Comparison of ENCODE assay signal across 8 cellular contexts in the genomic region with DNA sequence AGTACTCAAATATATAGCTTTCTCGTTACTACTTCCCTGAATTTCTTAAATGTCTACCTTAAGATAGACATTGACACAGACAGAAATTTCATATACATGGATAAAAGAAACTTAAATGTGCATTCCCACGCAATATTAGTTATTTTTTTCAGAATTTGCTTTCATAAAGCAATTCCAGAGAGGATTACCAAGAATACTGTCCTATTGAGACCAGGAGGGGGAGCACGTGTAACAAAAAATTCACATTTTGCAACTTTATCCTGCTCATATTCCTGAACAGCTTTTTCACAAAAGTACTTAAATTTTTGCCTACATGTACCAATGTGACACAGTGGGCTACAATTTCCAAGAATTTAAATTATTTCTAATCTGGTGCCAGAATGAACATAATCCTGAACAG. TPM values are rescaled to one million over a fixed set of nuclear protein-coding genes. Genes with fewer than 3 reads are reported as not detected.
DNase-seq lines count a peak whose midpoint lies in the region; ATAC-seq and TF ChIP-seq lines count a peak whose summit lies in the region.

No MANE protein-coding gene starts in this region.

- no peaks in the 10 kb centered on the region for H3K79me2 ChIP-seq in SU-DHL-6 (ENCODE audit: insufficient read depth, low read length)

- no peaks in the 10 kb centered on the region for H3K9me2 ChIP-seq in SU-DHL-6 (replicated peaks; ENCODE audit: insufficient read depth, low read length)

- no peak overlapping the region for H3K4me2 ChIP-seq in SU-DHL-6 (ENCODE audit: low read depth, low read length, poor library complexity, severe bottlenecking)

- no peak overlapping the region for H3K27ac Mint-ChIP-seq in Caco-2 (ENCODE audit: unreplicated experiment)
- no peak overlapping the region for H3K27ac Mint-ChIP-seq in activated CD4-positive, alpha-beta memory T cell treated with anti-CD3 and anti-CD28 coated beads, Interleukin-2, amount 10 ng/mL, durations not matched to agents 7 days and 5 days

- DNase-seq in Caco-2 = peak in 1 of 2 experiments; percentile 48
- peak in 1 of 2 experiments; percentile 16 for DNase-seq in HL-60 (ENCODE audit: low read depth in 1 of 2, low spot score in 1 of 2)
- DNase-seq in glomerular endothelial cell (ENCODE audit: extremely low read depth, low read depth, low spot score) = peak; percentile 23
- DNase-seq in thoracic aorta (ENCODE audit: low spot score) = no peak
- DNase-seq in NCI-H1417 treated with DMSO at 0.1 percent for 48 hours (lab: John Stamatoyannopoulos, UW) = no peak
- no peak for DNase-seq in GOT3 (lab: John Stamatoyannopoulos, UW)
- no peak for DNase-seq in activated CD4-positive, alpha-beta memory T cell treated with anti-CD3 and anti-CD28 coated beads, Interleukin-2, amount 10 ng/mL, durations not matched to agents 7 days and 5 days

- TF ChIP-seq CTCF in Caco-2 (IDR thresholded peaks at IDR 0.05; ENCODE audit: insufficient read depth in 1 of 2, low read depth in 1 of 2, low read length in 1 of 2, severe bottlenecking in 1 of 2, unreplicated experiment in 1 of 2) = peak; percentile 67 to 79
- TF ChIP-seq CTCF in HL-60 (IDR thresholded peaks at IDR 0.05; ENCODE audit: insufficient read depth, low read length) = peak; percentile 26
- TF ChIP-seq CTCF in SU-DHL-6 (IDR thresholded peaks at IDR 0.05; ENCODE audit: insufficient read depth, low read length, poor library complexity, severe bottlenecking) = peak; percentile 40
- TF ChIP-seq CTCF in thoracic aorta (IDR thresholded peaks at IDR 0.05) = peak; percentile 62

- H3K36me3 Mint-ChIP-seq in Caco-2 (ENCODE audit: insufficient read depth, unreplicated experiment) = peaks cover 34% of the 10 kb centered on the region
- H3K36me3 Mint-ChIP-seq in activated CD4-positive, alpha-beta memory T cell treated with anti-CD3 and anti-CD28 coated beads, Interleukin-2, amount 10 ng/mL, durations not matched to agents 7 days and 5 days (ENCODE audit: low read depth) = peaks cover 45% of the 10 kb centered on the region

- intact Hi-C loops in Caco-2 (cut with micrococcal nuclease; ENCODE audit: unreplicated experiment) = loop anchor here (1.0 to 5.0 kb wide), 5 partner anchors 63 to 155 kb away; partner anchors contain the start of gene MAP3K2

- no peaks in the 10 kb centered on the region for H3K27me3 ChIP-seq in Caco-2 (replicated peaks; ENCODE audit: control insufficient read depth, insufficient read depth, low read length)
- H3K27me3 ChIP-seq in HL-60 (ENCODE audit: insufficient read depth, poor library complexity, severe bottlenecking) = no peaks in the 10 kb centered on the region
- H3K27me3 ChIP-seq in SU-DHL-6 (ENCODE audit: low read length) = no peaks in the 10 kb centered on the region
- H3K27me3 ChIP-seq in thoracic aorta (replicated peaks; ENCODE audit: insufficient read depth) = no peaks in the 10 kb centered on the region

- no peak overlapping the region for H3K27ac ChIP-seq in HL-60 (replicated peaks)
- H3K27ac ChIP-seq in SU-DHL-6 (ENCODE audit: low read depth, low read length) = no peak overlapping the region
- no peak overlapping the region for H3K27ac ChIP-seq in thoracic aorta

- no peaks in the 10 kb centered on the region for H3F3A ChIP-seq in SU-DHL-6 (ENCODE audit: insufficient read depth)

- no peaks in the 10 kb centered on the region for H3K4me1 Mint-ChIP-seq in Caco-2 (ENCODE audit: low read depth, unreplicated experiment)
- H3K4me1 Mint-ChIP-seq in activated CD4-positive, alpha-beta memory T cell treated with anti-CD3 and anti-CD28 coated beads, Interleukin-2, amount 10 ng/mL, durations not matched to agents 7 days and 5 days = peaks cover 2% of the 10 kb centered on the region

- no peak overlapping the region for H3K4me3 Mint-ChIP-seq in Caco-2 (ENCODE audit: unreplicated experiment)
- no peak overlapping the region for H3K4me3 Mint-ChIP-seq in activated CD4-positive, alpha-beta memory T cell treated with anti-CD3 and anti-CD28 coated beads, Interleukin-2, amount 10 ng/mL, durations not matched to agents 7 days and 5 days

- peaks cover 13% of the 10 kb centered on the region for H3K9me3 Mint-ChIP-seq in Caco-2 (ENCODE audit: unreplicated experiment)
- peaks cover 8% of the 10 kb centered on the region for H3K9me3 Mint-ChIP-seq in activated CD4-positive, alpha-beta memory T cell treated with anti-CD3 and anti-CD28 coated beads, Interleukin-2, amount 10 ng/mL, durations not matched to agents 7 days and 5 days

- H4K20me1 ChIP-seq in SU-DHL-6 (ENCODE audit: low read depth, low read length) = no peaks in the 10 kb centered on the region; the same call in 1 of the 2 replicates

- H3K27me3 Mint-ChIP-seq in Caco-2 (ENCODE audit: insufficient read depth, unreplicated experiment) = no peaks in the 10 kb centered on the region
- H3K27me3 Mint-ChIP-seq in activated CD4-positive, alpha-beta memory T cell treated with anti-CD3 and anti-CD28 coated beads, Interleukin-2, amount 10 ng/mL, durations not matched to agents 7 days and 5 days = no peaks in the 10 kb centered on the region

- POLR2A ChIA-PET in Caco-2 (lab: Charles Lee) = no interaction called here
- POLR2A ChIA-PET in activated CD4-positive, alpha-beta memory T cell treated with anti-CD3 and anti-CD28 coated beads, Interleukin-2, amount 10 ng/mL, durations not matched to agents 7 days and 5 days (lab: Charles Lee) = no interaction called here

- no peak overlapping the region for H3K9ac ChIP-seq in SU-DHL-6 (ENCODE audit: low read length)

- no peak overlapping the region for H2AFZ ChIP-seq in SU-DHL-6 (ENCODE audit: low read depth, low read length, severe bottlenecking)

- peaks cover 6% of the 10 kb centered on the region; the same call in 1 of the 2 replicates for H3K9me3 ChIP-seq in Caco-2
- no peaks in the 10 kb centered on the region for H3K9me3 ChIP-seq in SU-DHL-6 (ENCODE audit: insufficient read depth, low read length)
- no peaks in the 10 kb centered on the region for H3K9me3 ChIP-seq in thoracic aorta

- CTCF ChIA-PET in Caco-2 (lab: Charles Lee) = interaction anchor here (0.7 to 1.5 kb wide), 6 partner anchors 10 to 155 kb away, joined by 3 to 15 read pairs (median 4); no protein-coding TSS in a partner anchor
- CTCF ChIA-PET in activated CD4-positive, alpha-beta memory T cell treated with anti-CD3 and anti-CD28 coated beads, Interleukin-2, amount 10 ng/mL, durations not matched to agents 7 days and 5 days (lab: Charles Lee) = interaction anchor here (0.7 to 2.6 kb wide), 4 partner anchors 54 to 325 kb away, joined by 3 to 20 read pairs (median 4); no protein-coding TSS in a partner anchor

- H3K36me3 ChIP-seq in Caco-2 (ENCODE audit: control insufficient read depth, insufficient read depth, low read length) (peaks cover 4% of the 10 kb centered on the region; the same call in 1 of the 2 replicates), SU-DHL-6 (ENCODE audit: low read length) (peaks cover 37% of the 10 kb centered on the region), thoracic aorta (peaks cover 37% of the 10 kb centered on the region)

- no peak for ATAC-seq in thoracic aorta (ENCODE audit: insufficient number of reproducible peaks, low FRiP score, low read depth)

- H3K4me1 ChIP-seq in Caco-2 (no peaks in the 10 kb centered on the region), thoracic aorta (ENCODE audit: control insufficient read depth in 1 of 2, low read depth in 2 of 2) (no peaks in the 10 kb centered on the region)

- H3K4me3 ChIP-seq in Caco-2 (ENCODE audit: low read depth, low read length) (no peak overlapping the region), HL-60 (replicated peaks; ENCODE audit: insufficient read depth, low read length) (no peak overlapping the region), SU-DHL-6 (ENCODE audit: insufficient read depth, low read length, poor library complexity, severe bottlenecking) (no peak overlapping the region), thoracic aorta (no peak overlapping the region)

- BruUV-seq in Caco-2 (replicated peaks; lab: Mats Ljungman, UMichigan) = no TSS peak

RNA-seq across cellular contexts. Expression of gene ERCC3, which starts 30.7 kb away (rescaled TPM):
- total RNA-seq in Caco-2 (2022) (50.5 and 52.5 TPM in 2 replicates), glomerular endothelial cell (25.5 and 35.5 TPM in 2 replicates), thoracic aorta (10 to 100 TPM; 36.7 to 63.7 TPM)
- 10 to 100 TPM; 50.0 to 51.9 TPM for total RNA-seq in activated CD4-positive, alpha-beta memory T cell treated with anti-CD3 and anti-CD28 coated beads, Interleukin-2, amount 10 ng/mL, durations not matched to agents 7 days and 5 days
